In genomic region chr10:132832186-132832983, GRCh38 we compare ENCODE assay signal across 22 cellular contexts. TPM values are rescaled to one million over a fixed set of nuclear protein-coding genes. Genes with fewer than 3 reads are reported as not detected.
DNase-seq lines count a peak whose midpoint lies in the region.
"Had no signal": no experiment of that assay in that cellular context is flagged by ENCODE, and none has a peak within 500 bp of the region (broad histone marks: within the 10 kb centered on the region; RNA-seq: fewer than 3 reads in every experiment).

No MANE protein-coding gene starts in this region.

- no peak overlapping the region for H3K4me3 ChIP-seq in neuronal stem cell (ENCODE audit: low read length in 2 of 2)
- H3K4me3 ChIP-seq: GM23338, HAP-1 had no signal

- H3K4me2 ChIP-seq in neuronal stem cell (ENCODE audit: insufficient read depth, low read length, poor library complexity, severe bottlenecking), result no peak overlapping the region
- H3K4me2 ChIP-seq: GM23338 had no signal

- H3K36me3 ChIP-seq in neuronal stem cell (replicated peaks in 1 of 2; ENCODE audit: control insufficient read depth in 2 of 2, insufficient read depth in 2 of 2, low read length in 2 of 2), result no peaks in the 10 kb centered on the region
- H3K36me3 ChIP-seq: HAP-1 had no signal

- no peak overlapping the region for H3K14ac ChIP-seq in neuronal stem cell (ENCODE audit: low read length)

- peaks cover 0 to 4% of the 10 kb centered on the region in 2 donors for H3K4me1 ChIP-seq in neuronal stem cell (ENCODE audit: control insufficient read depth in 2 of 2, insufficient read depth in 1 of 2, low read depth in 1 of 2, low read length in 2 of 2)
- H3K4me1 ChIP-seq: HAP-1 had no signal

- H4K8ac ChIP-seq in neuronal stem cell (ENCODE audit: low read depth, low read length), result no peak overlapping the region

- H3K27me3 ChIP-seq in neuronal stem cell (ENCODE audit: control insufficient read depth in 3 of 3, insufficient read depth in 3 of 3, low read depth in 1 of 3, low read length in 3 of 3), result peaks cover 0 to 21% (median 0%) of the 10 kb centered on the region in 3 experiments

- no peak overlapping the region for H2BK12ac ChIP-seq in neuronal stem cell (ENCODE audit: low read length)

- no peak overlapping the region for H3K23ac ChIP-seq in neuronal stem cell (ENCODE audit: low read depth, low read length, poor library complexity)

- no peak overlapping the region for H4K91ac ChIP-seq in neuronal stem cell (ENCODE audit: low read depth, low read length, poor library complexity)

- H2AK5ac ChIP-seq in neuronal stem cell (ENCODE audit: low read depth, low read length), result peak overlapping the region; percentile 13

- peaks cover 2% of the 10 kb centered on the region for H3K79me1 ChIP-seq in neuronal stem cell (ENCODE audit: low read depth, low read length)

- no peak overlapping the region for H2BK120ac ChIP-seq in neuronal stem cell (ENCODE audit: low read depth, low read length)

- H3K4ac ChIP-seq in neuronal stem cell (ENCODE audit: low read length), result no peak overlapping the region

- H3K9ac ChIP-seq in neuronal stem cell (ENCODE audit: low read depth, low read length, poor library complexity), result no peak overlapping the region

- WGBS in neuronal stem cell (ENCODE audit: extremely low coverage in 2 of 2, insufficient read length in 2 of 2, insufficient replicate concordance in 1 of 2), 2 donors, result no CpG with 5 or more reads among the region's 30 CpGs

- H2AFZ ChIP-seq in neuronal stem cell (ENCODE audit: low read length), result no peak overlapping the region
- H2AFZ ChIP-seq: GM23338 had no signal

- no peak overlapping the region for H2BK5ac ChIP-seq in neuronal stem cell (ENCODE audit: low read length)

- no peak overlapping the region for H3K27ac ChIP-seq in neuronal stem cell (replicated peaks; ENCODE audit: low read length)

- no peak overlapping the region for H2BK15ac ChIP-seq in neuronal stem cell (ENCODE audit: low read length)

- H3K9me3 ChIP-seq in neuronal stem cell (replicated peaks in 1 of 2; ENCODE audit: control insufficient read depth in 2 of 2, insufficient read depth in 1 of 2, low read depth in 1 of 2, low read length in 2 of 2), result peaks cover 0 to 4% of the 10 kb centered on the region in 2 donors
- H3K9me3 ChIP-seq: HAP-1 had no signal

- peak; percentile 10 for DNase-seq in activated CD8-positive, alpha-beta memory T cell treated with anti-CD3 and anti-CD28 coated beads, Interleukin-2, amount 50 U/mL, for 48 hours
- no peak for DNase-seq in activated CD8-positive, alpha-beta memory T cell treated with anti-CD3 and anti-CD28 coated beads for 24 hours
- DNase-seq in islet precursor cell, result peak; percentile 32
- no peak for DNase-seq in neuronal stem cell (ENCODE audit: low spot score)
- no peak for DNase-seq in COLO829 (ENCODE audit: low spot score)
- no peak for DNase-seq in NCI-H2196 (lab: John Stamatoyannopoulos, UW; ENCODE audit: unreplicated experiment)
- DNase-seq in GM19240 (ENCODE audit: insufficient read length, low spot score), result no peak
- DNase-seq: 8988T, DMS53, HFFc6, KBM-7, MV-4-11, NCI-H1105, NCI-H1436 treated with DMSO at 0.1 percent for 48 hours, NCI-H187 treated with DMSO at 0.1 percent for 48 hours, NCI-H446 treated with DMSO at 0.1 percent for 48 hours, NCI-H526 treated with DMSO at 0.1 percent for 48 hours, RPMI8226, SHP77 treated with DMSO at 0.1 percent for 48 hours had no signal

- H3K18ac ChIP-seq in neuronal stem cell (ENCODE audit: low read length), result peak overlapping the region; percentile 38

RNA-seq across cellular contexts. Expression of gene NKX6-2, which starts 46.4 kb away (rescaled TPM):
- polyA plus RNA-seq in neuronal stem cell (2013, experiment 1 of 2), result 0.08 TPM
- 0.06 TPM for polyA plus RNA-seq in neuronal stem cell (2013, experiment 2 of 2)
- polyA plus RNA-seq: BJ had no signal

Comparison
In these comparisons a context has a peak if more than half of its experiments do, and no peak if none do; other contexts are left out.
1. DNase-seq: peak in activated CD8-positive, alpha-beta memory T cell treated with anti-CD3 and anti-CD28 coated beads, Interleukin-2, amount 50 U/mL, for 48 hours (single experiment) and islet precursor cell (single experiment); none in activated CD8-positive, alpha-beta memory T cell treated with anti-CD3 and anti-CD28 coated beads for 24 hours (single experiment), neuronal stem cell (single experiment), COLO829 (single experiment), NCI-H2196 (single experiment) and GM19240 (single experiment).